ENCODE assay signal across 12 cellular contexts in the genomic region with DNA sequence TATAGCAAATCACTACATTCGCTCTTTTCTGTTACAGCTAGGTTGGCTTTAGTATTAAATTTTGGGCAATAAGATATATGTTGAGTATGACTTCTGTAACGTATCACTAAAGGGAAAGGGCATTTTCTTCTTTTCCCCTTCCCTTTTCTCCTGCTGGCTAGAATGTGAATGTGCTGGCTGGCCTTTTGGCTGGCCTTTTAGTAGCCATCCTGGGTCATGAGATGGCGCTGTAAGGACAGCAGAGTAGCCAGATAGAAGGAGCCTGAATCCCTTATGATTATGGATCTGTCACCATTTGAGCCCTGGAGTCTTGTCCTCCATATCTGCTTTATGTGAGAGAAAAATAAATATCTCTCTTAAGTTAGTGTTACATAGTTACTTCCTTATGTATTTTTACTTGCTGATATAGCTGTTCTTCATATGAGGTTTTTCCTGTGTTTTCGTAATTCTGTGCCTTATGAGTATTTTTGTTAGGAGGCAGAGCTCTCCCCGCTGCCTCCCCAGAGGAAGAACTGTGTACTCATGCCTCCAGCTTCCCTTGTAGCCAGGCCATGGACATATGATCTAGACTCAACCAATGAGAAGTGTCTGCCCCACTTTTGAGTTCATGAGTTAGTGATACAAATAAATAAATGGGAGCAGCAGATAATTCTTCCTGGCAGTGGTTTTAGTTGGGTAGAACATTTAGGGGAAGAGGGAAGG.
DNase-seq lines count a peak whose midpoint lies in the region; ATAC-seq, FAIRE-seq and TF ChIP-seq lines count a peak whose summit lies in the region.
"Had no signal": no experiment of that assay in that cellular context is flagged by ENCODE, and none has a peak within 500 bp of the region (broad histone marks: within the 10 kb centered on the region; RNA-seq: fewer than 3 reads in every experiment).

No MANE protein-coding gene starts in this region.

- H3K9me1 ChIP-seq in K562 (ENCODE audit: control insufficient read depth, insufficient read depth, low read length), result no peaks in the 10 kb centered on the region

- no TSS peak for BruUV-seq in K562 (replicated peaks; lab: Mats Ljungman, UMichigan)

- H3K9ac ChIP-seq in K562 (ENCODE audit: insufficient read depth in 1 of 2, low read depth in 2 of 2, low read length in 2 of 2), result no peak overlapping the region

- H3K9me3 ChIP-seq in K562 (replicated peaks; ENCODE audit: control insufficient read depth, insufficient read depth, low read depth, low read length), result no peaks in the 10 kb centered on the region

- no peak for FAIRE-seq in K562 (lab: Jason Lieb, UNC)

- ATAC-seq in K562, result peak; percentile 92
- ATAC-seq in HG02798 (IDR thresholded peaks at IDR 0.05; ENCODE audit: poor library complexity, unreplicated experiment), result no peak
- ATAC-seq: left ventricle myocardium superior had no signal

- in situ Hi-C loops in K562 (cut with MboI), result no loop called here

- intact Hi-C loops in K562 (cut with micrococcal nuclease), result no loop called here

- POLR2A ChIA-PET in K562 (lab: Yijun Ruan, JAX), result interaction anchor here (0.9 to 2.4 kb wide), 3 partner anchors 9 to 15 kb away, joined by 3 to 5 read pairs (median 4); no protein-coding TSS in a partner anchor

- TF ChIP-seq RAD21 in K562 (CRISPR knock-in tag; conservative IDR thresholded peaks at IDR 0.05 in 1 of 2, IDR thresholded peaks at IDR 0.05 in 1 of 2), result peak in 1 of 2 experiments; percentile 48; a peak in 1 of 4 replicates

- 0 out of 3 replicates have a peak, but pooled peaks cover 3% of the 10 kb centered on the region for H3K79me2 ChIP-seq in K562 (ENCODE audit: control insufficient read depth, insufficient read depth, low read length)

- TF ChIP-seq POLR2A in K562 (conservative IDR thresholded peaks at IDR 0.05), result no peak

- no peak overlapping the region for H2AFZ ChIP-seq in K562 (ENCODE audit: low read depth, low read length)

- no peaks in the 10 kb centered on the region for H3K36me3 ChIP-seq in K562 (ENCODE audit: control insufficient read depth, insufficient read depth, low read length)

- no peaks in the 10 kb centered on the region; the same call in 1 of the 2 replicates for H4K20me1 ChIP-seq in K562 (replicated peaks; ENCODE audit: control insufficient read depth, insufficient read depth, low read length)

- peaks cover 0 to 2% of the 10 kb centered on the region in 2 experiments; a peak in 1 of 5 replicates for H3K4me1 ChIP-seq in K562 (replicated peaks in 1 of 2; ENCODE audit: control insufficient read depth in 2 of 2, insufficient read depth in 2 of 2, low read length in 2 of 2)

- peak; percentile 18; the same call in 1 of the 2 replicates for TF ChIP-seq CTCF in AG10803 (conservative IDR thresholded peaks at IDR 0.05; ENCODE audit: low read length)
- TF ChIP-seq CTCF in K562 (IDR thresholded peaks at IDR 0.05 in 2 of 3, conservative IDR thresholded peaks at IDR 0.05 in 1 of 3; ENCODE audit: insufficient read depth in 2 of 3, low read depth in 1 of 3, low read length in 3 of 3), result peak; percentile 53 to 93 (median 67)

- no peak for TF ChIP-seq EP300 in K562 (IDR thresholded peaks at IDR 0.05; ENCODE audit: low read length)

- CTCF ChIA-PET in K562 (lab: Yijun Ruan, JAX; ENCODE audit: low intra/inter-chr PET ratio), result no interaction called here

- DNase-seq in AG10803 (ENCODE audit: low read depth) (no peak), HT1080 (ENCODE audit: low read depth) (peak; percentile 20), K562 (ENCODE audit: extremely low read depth in 1 of 4, low spot score in 3 of 4) (peak; percentile 14 to 35 (median 21)), islet precursor cell (peak; percentile 52), D341Med (ENCODE audit: low spot score) (no peak), amygdala (lab: John Stamatoyannopoulos, UW) (no peak)
- no peak for DNase-seq in activated CD4-positive, alpha-beta T cell treated with anti-CD3 and anti-CD28 coated beads, Interleukin-2, amount 50 U/mL, for 1 hour
- DNase-seq: activated T-cell treated with anti-CD3 and anti-CD28 coated beads, Interleukin-2, amount 50 U/mL, for 24 hours; CD4-positive, alpha-beta T cell; left ventricle myocardium superior had no signal

- no peak overlapping the region for H3K4me2 ChIP-seq in K562 (ENCODE audit: insufficient read depth, low read length)

- H3K4me3 ChIP-seq in AG10803 (ENCODE audit: low read length) (no peak overlapping the region), K562 (no peak overlapping the region)

- 55% methylated on average over 5 of the region's 5 CpGs for whole genome bisulfite sequencing in K562 (ENCODE audit: insufficient coverage, low coverage, missing lambda C conversion rate)

- no peak overlapping the region for H3K27ac ChIP-seq in K562 (ENCODE audit: extremely low read depth, low read depth, low read length)
- H3K27ac ChIP-seq: VCaP had no signal

- no peaks in the 10 kb centered on the region for H3K27me3 ChIP-seq in K562 (ENCODE audit: control insufficient read depth in 2 of 2, insufficient read depth in 2 of 2, low read length in 2 of 2)

TF ChIP-seq in K562, 482 proteins besides CTCF, POLR2A, EP300 and RAD21:
- TF ChIP-seq FOXJ3 (CRISPR knock-in tag; IDR thresholded peaks at IDR 0.05), result no peak
- no peak for TF ChIP-seq NR2C1 (IDR thresholded peaks at IDR 0.05)
- TF ChIP-seq NR2C1 (tag; IDR thresholded peaks at IDR 0.05), result no peak
- TF ChIP-seq TEAD4 (IDR thresholded peaks at IDR 0.05; ENCODE audit: low read length), result peak; percentile 29; the same call in 1 of the 2 replicates
- no peak for TF ChIP-seq TEAD4 (CRISPR knock-in tag; IDR thresholded peaks at IDR 0.05; ENCODE audit: borderline replicate concordance)
- no peak for TF ChIP-seq GABPB1 (CRISPR knock-in tag; IDR thresholded peaks at IDR 0.05)
- no peak for TF ChIP-seq PHB2 (IDR thresholded peaks at IDR 0.05; ENCODE audit: low read depth)
- TF ChIP-seq, protein P1, sequence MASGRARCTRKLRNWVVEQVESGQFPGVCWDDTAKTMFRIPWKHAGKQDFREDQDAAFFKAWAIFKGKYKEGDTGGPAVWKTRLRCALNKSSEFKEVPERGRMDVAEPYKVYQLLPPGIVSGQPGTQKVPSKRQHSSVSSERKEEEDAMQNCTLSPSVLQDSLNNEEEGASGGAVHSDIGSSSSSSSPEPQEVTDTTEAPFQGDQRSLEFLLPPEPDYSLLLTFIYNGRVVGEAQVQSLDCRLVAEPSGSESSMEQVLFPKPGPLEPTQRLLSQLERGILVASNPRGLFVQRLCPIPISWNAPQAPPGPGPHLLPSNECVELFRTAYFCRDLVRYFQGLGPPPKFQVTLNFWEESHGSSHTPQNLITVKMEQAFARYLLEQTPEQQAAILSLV (tag; IDR thresholded peaks at IDR 0.05), result no peak
- TF ChIP-seq PRMT5 (CRISPR knock-in tag; IDR thresholded peaks at IDR 0.05), result no peak
- no peak for TF ChIP-seq MCM5 (IDR thresholded peaks at IDR 0.05; ENCODE audit: low read depth)
- no peak for TF ChIP-seq CAMTA2 (CRISPR knock-in tag; conservative IDR thresholded peaks at IDR 0.05)
- TF ChIP-seq TEAD1 (CRISPR knock-in tag; IDR thresholded peaks at IDR 0.05), result peak in 1 of 2 experiments; percentile 84; a peak in 1 of 4 replicates
- no peak for TF ChIP-seq ELF1 (tag; IDR thresholded peaks at IDR 0.05)

Comparison
In these comparisons a context has a peak if more than half of its experiments do, and no peak if none do; other contexts are left out.
1. DNase-seq: peak in HT1080 (single experiment), K562 (4 of 4) and islet precursor cell (single experiment); none in AG10803 (single experiment), D341Med (single experiment), activated CD4-positive, alpha-beta T cell treated with anti-CD3 and anti-CD28 coated beads, Interleukin-2, amount 50 U/mL, for 1 hour (single experiment) and amygdala (0 of 56).